In genomic region chr5:141486091-141486490, GRCh38 we compare ENCODE assay signal across 2 cellular contexts.
TF ChIP-seq lines count a peak whose summit lies in the region.

No MANE protein-coding gene starts in this region.

TF ChIP-seq in GM23338, 12 proteins besides CTCF, POLR2A, EP300 and RAD21:
- TF ChIP-seq JUNB (IDR thresholded peaks at IDR 0.05; ENCODE audit: unreplicated experiment): no peak
- no peak for TF ChIP-seq ZNF114 (CRISPR knock-in tag; IDR thresholded peaks at IDR 0.05)

TF ChIP-seq in GM12878, 131 proteins besides CTCF, POLR2A, EP300 and RAD21:
- TF ChIP-seq KDM1A (IDR thresholded peaks at IDR 0.05; ENCODE audit: borderline replicate concordance): no peak
- TF ChIP-seq RUNX3 (IDR thresholded peaks at IDR 0.05; ENCODE audit: low read length): no peak
- TF ChIP-seq WRNIP1 (IDR thresholded peaks at IDR 0.05; ENCODE audit: borderline replicate concordance, low read depth, low read length): no peak
- no peak for TF ChIP-seq RB1 (IDR thresholded peaks at IDR 0.05; ENCODE audit: borderline replicate concordance)
- TF ChIP-seq SMAD5 (IDR thresholded peaks at IDR 0.05; ENCODE audit: low read depth): no peak
- no peak for TF ChIP-seq PAX5 (IDR thresholded peaks at IDR 0.05; ENCODE audit: borderline replicate concordance, low read depth, low read length)
- no peak for TF ChIP-seq ZNF592 (IDR thresholded peaks at IDR 0.05)
- TF ChIP-seq BACH1 (IDR thresholded peaks at IDR 0.05; ENCODE audit: borderline replicate concordance): no peak
- TF ChIP-seq STAT3 (IDR thresholded peaks at IDR 0.05; ENCODE audit: low read depth, low read length): no peak
- TF ChIP-seq ZZZ3 (IDR thresholded peaks at IDR 0.05; ENCODE audit: control insufficient read depth, insufficient read length, low read depth): no peak
